ENCODE assay signal across 30 cellular contexts in genomic region chr6:46967950-46968349, GRCh38. TPM values are rescaled to one million over a fixed set of nuclear protein-coding genes. Genes with fewer than 3 reads are reported as not detected.
"Had no signal": no experiment of that assay in that cellular context is flagged by ENCODE, and none has a peak within 500 bp of the region (broad histone marks: within the 10 kb centered on the region; RNA-seq: fewer than 3 reads in every experiment).

No MANE protein-coding gene starts in this region.

- FAIRE-seq: endothelial cell of umbilical vein had no signal

- H3K4me3 ChIP-seq: colonic mucosa, esophagus squamous epithelium, heart right ventricle, left ventricle myocardium inferior, lower lobe of right lung, ovary, right lobe of liver, smooth muscle cell, suprapubic skin, transverse colon, upper lobe of right lung, uterus had no signal

- H3K9me3 ChIP-seq: colonic mucosa, esophagus squamous epithelium, heart right ventricle, left ventricle myocardium inferior, lower lobe of right lung, ovary, right lobe of liver, suprapubic skin, transverse colon, upper lobe of right lung, uterus had no signal

- H3K27me3 ChIP-seq: colonic mucosa, esophagus squamous epithelium, heart right ventricle, ovary, right lobe of liver, suprapubic skin, transverse colon, upper lobe of right lung, uterus had no signal

- H3K27ac ChIP-seq: colonic mucosa, esophagus squamous epithelium, heart right ventricle, left ventricle myocardium inferior, lower lobe of right lung, ovary, right lobe of liver, suprapubic skin, transverse colon, upper lobe of right lung, uterus had no signal

- H3K36me3 ChIP-seq: colonic mucosa, esophagus squamous epithelium, heart right ventricle, left ventricle myocardium inferior, lower lobe of right lung, ovary, right lobe of liver, suprapubic skin, transverse colon, upper lobe of right lung, uterus had no signal

- DNase-seq: colonic mucosa; effector CD8-positive, alpha-beta T cell; erythroblast; esophagus squamous epithelium; foreskin melanocyte; glutamatergic neuron; heart right ventricle; hippocampal formation; islet precursor cell; left colon; left ventricle myocardium inferior; lower lobe of right lung; natural killer cell; occipital lobe; ovary; right lobe of liver; stimulated activated CD4-positive, alpha-beta T cell treated with anti-CD3 and anti-CD28 coated beads, Interleukin-12 subunit alpha, Interleukin-12 subunit beta, amount 100 ng/mL, for 4 hours; stimulated activated CD4-positive, alpha-beta T cell treated with anti-CD3 and anti-CD28 coated beads, Interleukin-1b, Interleukin-23, amount 100 ng/mL, for 48 hours; stimulated activated CD4-positive, alpha-beta T cell treated with anti-CD3 and anti-CD28 coated beads, Interleukin-4, amount 100 ng/mL, for 1 hour; stimulated activated CD8-positive, alpha-beta memory T cell treated with anti-CD3 and anti-CD28 coated beads, Interleukin-4, amount 100 ng/mL, for 48 hours; stimulated activated naive CD4-positive, alpha-beta T cell; stimulated activated naive CD8-positive, alpha-beta T cell treated with anti-CD3 and anti-CD28 coated beads, Interleukin-15, amount 100 ng/mL, for 72 hours; transverse colon; upper lobe of right lung; uterus had no signal

- H3K4me1 ChIP-seq: colonic mucosa, esophagus squamous epithelium, right lobe of liver, suprapubic skin, transverse colon, uterus had no signal

RNA-seq across cellular contexts. Expression of gene ADGRF5, which starts 46.2 kb away (rescaled TPM):
- total RNA-seq: mononuclear cell, natural killer cell had no signal
- polyA plus RNA-seq: neural cell, smooth muscle cell had no signal
